Comparison of ENCODE assay signal across 17 cellular contexts in the genomic region with DNA sequence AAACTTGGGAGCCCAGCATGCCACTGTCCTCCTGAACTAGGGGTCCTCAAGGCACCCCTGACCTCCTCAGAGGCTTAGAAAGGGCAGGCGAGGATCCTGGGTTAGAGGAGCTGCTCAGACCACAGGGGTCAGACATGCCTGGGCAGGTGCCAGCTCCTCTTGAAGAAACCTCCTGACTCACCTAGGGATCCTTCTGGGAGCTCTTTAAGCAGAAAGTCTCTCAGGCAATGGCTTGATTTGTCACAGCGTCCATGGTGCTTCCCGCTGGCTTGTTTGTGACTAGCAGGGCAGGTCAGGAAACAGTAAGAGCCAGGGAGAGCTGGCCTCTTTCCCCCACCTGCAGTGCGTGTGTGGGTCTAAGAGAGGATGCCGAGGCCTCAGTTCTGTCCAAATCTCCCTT.
DNase-seq lines count a peak whose midpoint lies in the region; ATAC-seq, FAIRE-seq and TF ChIP-seq lines count a peak whose summit lies in the region.
"Had no signal": no experiment of that assay in that cellular context is flagged by ENCODE, and none has a peak within 500 bp of the region (broad histone marks: within the 10 kb centered on the region; RNA-seq: fewer than 3 reads in every experiment).

No MANE protein-coding gene starts in this region.

- CTCF ChIA-PET in WTC11 (lab: Charles Lee) = interaction anchor here (0.7 to 1.5 kb wide), 3 partner anchors 21 to 313 kb away, joined by 3 to 4 read pairs (median 3); no protein-coding TSS in a partner anchor

- no peaks in the 10 kb centered on the region for H3K9me3 Mint-ChIP-seq in WTC11
- H3K9me3 Mint-ChIP-seq: activated T-cell treated with anti-CD3 and anti-CD28 coated beads, Interleukin-2, amount 50 U/mL, for 24 hours had no signal

- peak; percentile 18; the same call in 1 of the 2 replicates for ATAC-seq in WTC11
- ATAC-seq: mucosa of descending colon, pancreas had no signal

- POLR2A ChIA-PET in WTC11 (lab: Charles Lee) = no interaction called here

- no peak overlapping the region for H3K4me3 ChIP-seq in HL-60 (replicated peaks; ENCODE audit: insufficient read depth, low read length)
- H3K4me3 ChIP-seq: mucosa of descending colon, pancreas, Peyer's patch, testis had no signal

- no peaks in the 10 kb centered on the region for H3K27me3 ChIP-seq in HL-60 (ENCODE audit: insufficient read depth, poor library complexity, severe bottlenecking)
- H3K27me3 ChIP-seq: pancreas, Peyer's patch, testis had no signal

- H3K27me3 Mint-ChIP-seq in WTC11 (ENCODE audit: low read depth) = no peaks in the 10 kb centered on the region
- H3K27me3 Mint-ChIP-seq: activated T-cell treated with anti-CD3 and anti-CD28 coated beads, Interleukin-2, amount 50 U/mL, for 24 hours had no signal

- DNase-seq in ACHN (peak; percentile 2), HL-60 (ENCODE audit: low read depth in 1 of 2, low spot score in 1 of 2) (no peak), WTC11 (ENCODE audit: low spot score) (no peak), kidney glomerular epithelial cell (lab: John Stamatoyannopoulos, UW) (peak; percentile 23), medulla oblongata (ENCODE audit: extremely low spot score) (no peak), CD1c-positive myeloid dendritic cell (ENCODE audit: extremely low spot score) (no peak), GM19239 (ENCODE audit: insufficient read length, low spot score) (no peak), OCI-M2 (lab: John Stamatoyannopoulos, UW; ENCODE audit: unreplicated experiment) (no peak)
- DNase-seq: activated CD4-positive, alpha-beta T cell treated with anti-CD3 and anti-CD28 coated beads for 4 hours; activated T-cell treated with anti-CD3 and anti-CD28 coated beads, Interleukin-2, amount 50 U/mL, for 24 hours; mucosa of descending colon; NCI-H1105; Peyer's patch; testis had no signal

- peak overlapping the region; percentile 88 for H3K27ac ChIP-seq in HL-60 (replicated peaks)
- H3K27ac ChIP-seq: pancreas, Peyer's patch, testis had no signal

- in situ Hi-C loops in ACHN (cut with HindIII; ENCODE audit: low pct_ligation_motif_present, low pct_unique_long_range_greater_than_20kb, low sequenced_read_pairs) = no loop called here

- peaks cover 10% of the 10 kb centered on the region for H3K4me1 Mint-ChIP-seq in WTC11

- no peak overlapping the region for H3K4me3 Mint-ChIP-seq in WTC11
- H3K4me3 Mint-ChIP-seq: activated T-cell treated with anti-CD3 and anti-CD28 coated beads, Interleukin-2, amount 50 U/mL, for 24 hours had no signal

- no peak for FAIRE-seq in GM19239 (lab: Jason Lieb, UNC)
- FAIRE-seq: frontal cortex, HTR-8/SVneo, pancreas had no signal

- H3K36me3 Mint-ChIP-seq in WTC11 = peaks cover 8% of the 10 kb centered on the region; the same call in 1 of the 2 replicates

- H3K27ac Mint-ChIP-seq in WTC11 = peak overlapping the region; percentile 92
- H3K27ac Mint-ChIP-seq: activated T-cell treated with anti-CD3 and anti-CD28 coated beads, Interleukin-2, amount 50 U/mL, for 24 hours had no signal

- TF ChIP-seq CTCF in HL-60 (IDR thresholded peaks at IDR 0.05; ENCODE audit: insufficient read depth, low read length) = no peak
- TF ChIP-seq CTCF in WTC11 (IDR thresholded peaks at IDR 0.05) = no peak

TF ChIP-seq in WTC11, 78 proteins besides CTCF, POLR2A, EP300 and RAD21:
- TF ChIP-seq KAT7 (CRISPR knock-in tag; IDR thresholded peaks at IDR 0.05; ENCODE audit: borderline replicate concordance) = no peak

Comparison
In these comparisons a context has a peak if more than half of its experiments do, and no peak if none do; other contexts are left out.
1. DNase-seq: peak in ACHN (single experiment) and kidney glomerular epithelial cell (single experiment); none in HL-60 (0 of 2), WTC11 (single experiment), medulla oblongata (single experiment), CD1c-positive myeloid dendritic cell (single experiment), GM19239 (single experiment) and OCI-M2 (single experiment).